Comparison of ENCODE assay signal across 31 cellular contexts in the genomic region with DNA sequence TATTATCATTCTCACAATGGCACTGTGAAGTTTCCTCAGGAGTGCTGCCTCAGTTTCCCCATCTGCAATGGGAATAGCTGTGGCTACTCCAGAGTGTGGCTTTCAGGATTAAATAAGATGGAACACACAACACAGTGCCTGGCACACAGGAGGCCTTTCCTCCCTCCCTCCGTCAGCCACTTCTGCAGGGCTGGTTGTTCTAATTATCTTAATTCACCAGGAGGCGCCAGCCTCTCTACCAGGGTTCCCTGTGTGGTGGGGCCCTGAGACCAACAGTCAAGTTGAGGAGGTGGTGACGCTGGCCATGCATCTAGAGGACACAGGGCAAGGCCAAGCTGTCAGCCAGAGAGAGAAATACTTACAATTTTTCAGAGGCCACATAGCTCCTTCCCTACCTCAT. TPM values are rescaled to one million over a fixed set of nuclear protein-coding genes. Genes with fewer than 3 reads are reported as not detected.
DNase-seq lines count a peak whose midpoint lies in the region; TF ChIP-seq lines count a peak whose summit lies in the region.
"Had no signal": no experiment of that assay in that cellular context is flagged by ENCODE, and none has a peak within 500 bp of the region (broad histone marks: within the 10 kb centered on the region; RNA-seq: fewer than 3 reads in every experiment).

No MANE protein-coding gene starts in this region.

- TF ChIP-seq POLR2A in NB4 (IDR thresholded peaks at IDR 0.05; ENCODE audit: extremely low read depth, insufficient read length): no peak
- no peak for TF ChIP-seq POLR2A in thyroid gland (IDR thresholded peaks at IDR 0.05)

- no peaks in the 10 kb centered on the region for H3K27me3 ChIP-seq in thyroid gland
- H3K27me3 ChIP-seq: BE2C, brain microvascular endothelial cell, testis had no signal

- H3K9me3 ChIP-seq in thyroid gland: no peaks in the 10 kb centered on the region
- H3K9me3 ChIP-seq: BE2C, heart left ventricle, mucosa of descending colon, testis had no signal

- DNase-seq in activated effector memory CD4-positive, alpha-beta T cell treated with anti-CD3 and anti-CD28 coated beads, Interleukin-2, amount 50 U/mL, for 16 hours: peak; percentile 42
- DNase-seq in activated effector memory CD4-positive, alpha-beta T cell treated with Interleukin-2 at 50 U/mL for 16 hours: no peak
- DNase-seq in NB4 (ENCODE audit: low read depth) (peak; percentile 24), islet precursor cell (peak; percentile 42), ureter (ENCODE audit: low spot score) (peak; percentile 26), caudate nucleus (lab: John Stamatoyannopoulos, UW) (no peak), thyroid gland (no peak), NCI-H187 treated with DMSO at 0.1 percent for 48 hours (lab: John Stamatoyannopoulos, UW) (no peak)
- DNase-seq: activated naive CD4-positive, alpha-beta T cell treated with anti-CD3 and anti-CD28 coated beads, Interleukin-2, amount 10 ng/mL, durations not matched to agents 7 days and 5 days; activated T-cell treated with anti-CD3 and anti-CD28 coated beads, Interleukin-2, amount 50 U/mL, for 72 hours; amniotic stem cell; BE2C; brain microvascular endothelial cell; CD8-positive, alpha-beta memory T cell; effector memory CD4-positive, alpha-beta T cell; kidney glomerular epithelial cell; mucosa of descending colon; NCI-H1092; NCI-H1694 treated with DMSO at 0.1 percent for 48 hours; NCI-H524 treated with DMSO at 0.1 percent for 48 hours; nephron progenitor cell; PC-3; right cardiac atrium; stimulated activated CD4-positive, alpha-beta T cell treated with anti-CD3 and anti-CD28 coated beads, Interleukin-4, amount 100 ng/mL, for 4 hours; stimulated activated naive CD4-positive, alpha-beta T cell; T-helper 2 cell; testis had no signal

- no peaks in the 10 kb centered on the region for H3K36me3 ChIP-seq in thyroid gland
- H3K36me3 ChIP-seq: BE2C, brain microvascular endothelial cell, heart left ventricle had no signal

- H3K4me3 ChIP-seq in NB4 (ENCODE audit: low read depth, low read length) (no peak overlapping the region), thyroid gland (replicated peaks in 1 of 3) (no peak overlapping the region)
- H3K4me3 ChIP-seq: heart left ventricle, lung, mucosa of descending colon, testis had no signal

- 80 to 96% methylated on average over 2 to 3 of the region's 3 CpGs for WGBS in thyroid gland, 2 donors

- H3K27ac ChIP-seq in caudate nucleus (ENCODE audit: low read depth, low read length): no peak overlapping the region
- H3K27ac ChIP-seq in thyroid gland: no peak overlapping the region
- H3K27ac ChIP-seq: brain microvascular endothelial cell, heart left ventricle, parathyroid adenoma, testis had no signal

- intact Hi-C loops in thyroid gland (cut with DNase I): no loop called here

- peaks cover 0 to 3% of the 10 kb centered on the region in 2 donors for H3K4me1 ChIP-seq in thyroid gland
- H3K4me1 ChIP-seq: parathyroid adenoma, testis had no signal

- TF ChIP-seq CTCF in NB4 (IDR thresholded peaks at IDR 0.05; ENCODE audit: low read depth, low read length) (no peak), thyroid gland (IDR thresholded peaks at IDR 0.05) (no peak)

RNA-seq across cellular contexts. Expression of a gene that starts 6.3 kb away (rescaled TPM):
- total RNA-seq in ureter (8.6 TPM), thyroid gland (1 to 10 TPM; 1.1 to 4.2 (median 2.6) TPM)
- total RNA-seq: fibroblast of villous mesenchyme had no signal

Comparison
In these comparisons a context has a peak if more than half of its experiments do, and no peak if none do; other contexts are left out.
1. DNase-seq: peak in activated effector memory CD4-positive, alpha-beta T cell treated with anti-CD3 and anti-CD28 coated beads, Interleukin-2, amount 50 U/mL, for 16 hours (single experiment), NB4 (single experiment), islet precursor cell (single experiment) and ureter (single experiment); none in activated effector memory CD4-positive, alpha-beta T cell treated with Interleukin-2 at 50 U/mL for 16 hours (single experiment), caudate nucleus (0 of 61), thyroid gland (0 of 2) and NCI-H187 treated with DMSO at 0.1 percent for 48 hours (single experiment).